In the genomic region with DNA sequence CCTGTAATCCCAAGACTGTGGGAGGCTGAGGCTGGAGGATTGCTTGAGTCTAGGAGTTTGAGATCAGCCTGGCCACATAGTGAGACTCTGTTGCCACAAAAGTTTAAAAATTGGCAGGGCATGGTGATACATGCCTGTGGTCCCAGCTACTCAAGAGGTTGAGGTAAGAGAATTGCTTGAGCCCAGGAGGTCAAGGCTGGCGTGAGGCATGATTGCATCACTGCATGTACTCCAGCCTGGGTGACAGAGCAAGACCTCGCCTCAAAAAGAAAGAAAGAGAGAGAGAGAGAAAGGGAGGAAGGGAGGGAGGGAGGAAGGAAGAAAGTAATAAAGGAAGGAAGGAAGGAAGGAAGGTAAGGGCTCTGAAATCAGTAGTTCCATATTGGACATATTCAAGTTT, we compare ENCODE assay signal across 1 cellular context.
TF ChIP-seq lines count a peak whose summit lies in the region.

No MANE protein-coding gene starts in this region.

TF ChIP-seq in IMR-90, 13 proteins besides CTCF, POLR2A, EP300 and RAD21:
- 0 out of 2 replicates have a peak, but pooled peaks have one; percentile 1 for TF ChIP-seq CEBPB (IDR thresholded peaks at IDR 0.05; ENCODE audit: low read depth, low read length)
- no peak for TF ChIP-seq MAZ (IDR thresholded peaks at IDR 0.05; ENCODE audit: borderline replicate concordance, low read depth, low read length)
TF ChIP-seq in IMR-90: peak in this region for 1.
